8 cellular contexts compared by ENCODE assay signal in genomic region chr18:63848159-63848558, GRCh38. TPM values are rescaled to one million over a fixed set of nuclear protein-coding genes. Genes with fewer than 3 reads are reported as not detected.
DNase-seq lines count a peak whose midpoint lies in the region; ATAC-seq and TF ChIP-seq lines count a peak whose summit lies in the region.

No MANE protein-coding gene starts in this region.

- DNase-seq in CD14-positive monocyte (ENCODE audit: low spot score) (no peak), KG1 (lab: John Stamatoyannopoulos, UW) (peak; percentile 15), RPMI8226 (peak; percentile 73), fibroblast of peridontal ligament (ENCODE audit: extremely low read depth) (peak; percentile 75), sciatic nerve (ENCODE audit: low spot score) (no peak)

- H3K9me3 Mint-ChIP-seq in CD14-positive monocyte = no peaks in the 10 kb centered on the region

- H3K4me3 Mint-ChIP-seq in CD14-positive monocyte = no peak overlapping the region

- ATAC-seq in GM18907 (IDR thresholded peaks at IDR 0.05; ENCODE audit: unreplicated experiment) = peak; percentile 65
- peak; percentile 32 for ATAC-seq in sciatic nerve
- no peak for ATAC-seq in HG02571 (IDR thresholded peaks at IDR 0.05; ENCODE audit: unreplicated experiment)
- no peak for ATAC-seq in GM21786 (IDR thresholded peaks at IDR 0.05; ENCODE audit: unreplicated experiment)

- H3K4me1 Mint-ChIP-seq in CD14-positive monocyte = peaks cover 9% of the 10 kb centered on the region

- peaks cover 0 to 2% (median under 1%) of the 10 kb centered on the region in 3 donors for H3K27me3 Mint-ChIP-seq in CD14-positive monocyte (ENCODE audit: low read depth in 3 of 3)

- H3K36me3 Mint-ChIP-seq in CD14-positive monocyte = no peaks in the 10 kb centered on the region

- intact Hi-C loops in CD14-positive monocyte (cut with micrococcal nuclease) = loop anchor here in 1 of 2 donors (5.0 kb wide), 1 partner anchor 331 kb away; no protein-coding TSS in a partner anchor
- intact Hi-C loops in sciatic nerve (cut with DNase I) = no loop called here

- H3K27ac Mint-ChIP-seq in CD14-positive monocyte = no peak overlapping the region

- TF ChIP-seq CTCF in CD14-positive monocyte (IDR thresholded peaks at IDR 0.05) = peak; percentile 59

RNA-seq across cellular contexts. Expression of gene SERPINB2, which starts 39.3 kb away (rescaled TPM):
- 10 to 100 TPM; 14.3 to 19.9 TPM for polyA plus RNA-seq in CD14-positive monocyte
- 2.6 TPM for total RNA-seq in sciatic nerve

RNA-seq across cellular contexts. Expression of gene SERPINB10, which starts 59.6 kb away (rescaled TPM):
- polyA plus RNA-seq in CD14-positive monocyte = 1 to 10 TPM; 1.3 to 2.0 TPM
- not detected for total RNA-seq in sciatic nerve

Comparison
In these comparisons a context has a peak if more than half of its experiments do, and no peak if none do; other contexts are left out.
1. DNase-seq: peak in KG1 (single experiment), RPMI8226 (single experiment) and fibroblast of peridontal ligament (single experiment); none in CD14-positive monocyte (single experiment) and sciatic nerve (single experiment).
2. ATAC-seq: peak in GM18907 (single experiment) and sciatic nerve (single experiment); none in HG02571 (single experiment) and GM21786 (single experiment).